20 cellular contexts compared by ENCODE assay signal in the genomic region with DNA sequence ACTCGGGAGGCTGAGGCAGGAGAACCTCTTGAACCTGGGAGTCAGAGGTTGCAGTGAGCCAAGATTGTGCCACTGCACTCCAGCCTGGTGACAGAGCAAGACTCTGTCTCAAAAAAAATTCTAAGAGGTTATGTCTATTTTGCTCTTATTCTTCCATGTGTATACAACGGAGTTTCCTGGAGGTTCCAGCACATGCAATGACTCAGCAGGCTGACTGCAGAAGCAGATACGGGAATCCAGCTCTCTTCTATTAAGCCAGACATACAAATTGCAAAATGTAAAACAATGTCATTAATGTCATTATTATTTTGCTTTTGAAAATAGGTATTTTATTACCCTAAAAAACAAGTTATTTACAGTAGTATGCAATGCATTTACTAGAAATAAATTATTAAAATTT. TPM values are rescaled to one million over a fixed set of nuclear protein-coding genes. Genes with fewer than 3 reads are reported as not detected.
DNase-seq lines count a peak whose midpoint lies in the region; TF ChIP-seq lines count a peak whose summit lies in the region.
"Had no signal": no experiment of that assay in that cellular context is flagged by ENCODE, and none has a peak within 500 bp of the region (broad histone marks: within the 10 kb centered on the region; RNA-seq: fewer than 3 reads in every experiment).

No MANE protein-coding gene starts in this region.

- CTCF ChIA-PET in AG04450 (lab: Charles Lee): no interaction called here

- H3K4me3 ChIP-seq in AG04450 (ENCODE audit: low read depth, low read length): no peak overlapping the region
- H3K4me3 ChIP-seq: GM23338, HAP-1, SJSA1 had no signal

- H3K9me3 ChIP-seq in AG04450 (ENCODE audit: control insufficient read depth, insufficient read depth, low read length): no peaks in the 10 kb centered on the region
- H3K9me3 ChIP-seq: HAP-1, SJSA1 had no signal

- POLR2A ChIA-PET in AG04450 (lab: Yijun Ruan, JAX): interaction anchor here (0.9 kb wide), 1 partner anchor 26 kb away, joined by 3 read pairs; no protein-coding TSS in a partner anchor

- no peak for TF ChIP-seq CTCF in AG04450 (IDR thresholded peaks at IDR 0.05; ENCODE audit: low read depth, low read length)

- H3K27me3 ChIP-seq in AG04450 (ENCODE audit: control insufficient read depth, insufficient read depth, low read length): no peaks in the 10 kb centered on the region
- H3K27me3 ChIP-seq: SJSA1 had no signal

- H3K27ac ChIP-seq in AG04450 (ENCODE audit: low read depth, low read length): peak overlapping the region; percentile 39
- H3K27ac ChIP-seq: KMS-11, SJSA1 had no signal

- DNase-seq in AG04450 (ENCODE audit: low read depth, low spot score) (peak; percentile 42), astrocyte of the hippocampus (ENCODE audit: low read depth, low spot score) (peak; percentile 28), fibroblast of gingiva (ENCODE audit: low read depth) (peak; percentile 46), iris pigment epithelial cell (ENCODE audit: low read depth) (peak; percentile 85), NCI-H1092 treated with DMSO at 0.1 percent for 48 hours (lab: John Stamatoyannopoulos, UW) (no peak), hypothalamus (lab: John Stamatoyannopoulos, UW) (no peak)
- DNase-seq in activated CD4-positive, alpha-beta T cell treated with anti-CD3 and anti-CD28 coated beads for 1 hour: no peak
- no peak for DNase-seq in stimulated activated naive CD4-positive, alpha-beta T cell (lab: John Stamatoyannopoulos, UW)
- DNase-seq: 8988T, GF-D8, NCI-H1417, NCI-H1694 treated with DMSO at 0.1 percent for 48 hours, NCI-H2081 treated with DMSO at 0.1 percent for 48 hours, NCI-H2171 treated with DMSO at 0.1 percent for 48 hours, NCI-H524 treated with DMSO at 0.1 percent for 48 hours, NCI-H82 had no signal

RNA-seq across cellular contexts. Expression of a gene that starts 18.4 kb away (rescaled TPM):
- 5.9 and 7.1 TPM in 2 replicates for polyA plus RNA-seq in AG04450 (2011; rRNA removed)
- polyA minus RNA-seq in AG04450 (2011; rRNA and poly(A)+ RNA removed): 6.1 and 8.4 TPM in 2 replicates

RNA-seq across cellular contexts. Expression of a gene that starts 20.3 kb away (rescaled TPM):
- 192 and 235 TPM in 2 replicates for polyA plus RNA-seq in AG04450 (2011; rRNA removed)
- 360 and 447 TPM in 2 replicates for polyA minus RNA-seq in AG04450 (2011; rRNA and poly(A)+ RNA removed)

RNA-seq across cellular contexts. Expression of a gene that starts 35.9 kb away (rescaled TPM):
- 11.9 and 12.2 TPM in 2 replicates for polyA plus RNA-seq in AG04450 (2011; rRNA removed)
- 22.0 and 24.9 TPM in 2 replicates for polyA minus RNA-seq in AG04450 (2011; rRNA and poly(A)+ RNA removed)

RNA-seq across cellular contexts. Expression of a gene that starts 36.2 kb away (rescaled TPM):
- polyA plus RNA-seq in AG04450 (2011; rRNA removed): 8.5 and 9.1 TPM in 2 replicates
- polyA minus RNA-seq in AG04450 (2011; rRNA and poly(A)+ RNA removed): 14.5 and 16.9 TPM in 2 replicates

RNA-seq across cellular contexts. Expression of a gene that starts 53.4 kb away (rescaled TPM):
- 27.1 and 41.9 TPM in 2 replicates for polyA plus RNA-seq in AG04450 (2011; rRNA removed)
- polyA minus RNA-seq in AG04450 (2011; rRNA and poly(A)+ RNA removed): 30.5 and 42.3 TPM in 2 replicates

Comparison
In these comparisons a context has a peak if more than half of its experiments do, and no peak if none do; other contexts are left out.
1. DNase-seq: peak in AG04450 (single experiment), astrocyte of the hippocampus (single experiment), fibroblast of gingiva (single experiment) and iris pigment epithelial cell (single experiment); none in activated CD4-positive, alpha-beta T cell treated with anti-CD3 and anti-CD28 coated beads for 1 hour (single experiment), NCI-H1092 treated with DMSO at 0.1 percent for 48 hours (single experiment), hypothalamus (0 of 51) and stimulated activated naive CD4-positive, alpha-beta T cell (0 of 6).